ENCODE assay signal across 8 cellular contexts in the genomic region with DNA sequence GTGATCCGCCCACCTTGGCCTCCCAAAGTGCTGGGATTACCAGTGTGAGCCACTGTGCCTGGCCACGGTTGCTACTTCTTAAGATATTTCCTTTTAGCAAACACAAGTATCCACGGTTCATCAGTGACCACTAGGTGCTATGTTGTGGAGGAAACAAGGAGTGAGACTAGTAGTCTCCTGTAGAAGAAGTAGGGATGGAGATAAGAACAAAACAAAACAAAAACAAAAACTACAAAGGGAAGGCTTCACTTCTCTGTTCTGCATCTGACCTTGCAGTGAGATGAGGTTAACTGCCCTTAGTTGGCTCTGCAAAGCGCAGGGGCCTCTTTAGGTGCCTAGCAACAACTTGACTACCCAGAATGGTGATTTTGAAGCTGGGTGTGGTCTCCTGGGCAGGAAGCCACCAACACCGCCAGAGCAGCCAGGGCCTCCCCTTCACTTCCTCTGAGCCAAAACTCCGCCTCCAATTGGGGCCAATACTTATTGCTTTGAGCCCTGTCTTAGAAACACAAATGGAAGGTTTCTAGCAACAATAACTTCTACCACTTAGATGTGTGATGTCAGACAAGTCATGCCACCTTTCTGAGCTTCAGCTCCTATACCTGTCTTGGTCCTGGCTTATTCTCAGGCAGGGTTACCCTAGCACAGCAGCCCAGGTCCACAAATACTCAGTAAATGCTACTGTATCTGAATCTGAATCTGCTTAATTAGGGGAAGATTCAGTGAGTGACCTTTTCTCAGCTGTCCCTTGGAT. TPM values are rescaled to one million over a fixed set of nuclear protein-coding genes. Genes with fewer than 3 reads are reported as not detected.
DNase-seq lines count a peak whose midpoint lies in the region; ATAC-seq and TF ChIP-seq lines count a peak whose summit lies in the region.

No MANE protein-coding gene starts in this region.

- H3K36me3 ChIP-seq in colonic mucosa (no peaks in the 10 kb centered on the region), muscle layer of duodenum (ENCODE audit: control insufficient read depth in 1 of 2, insufficient read depth in 2 of 2, low read length in 2 of 2) (no peaks in the 10 kb centered on the region)

- in situ Hi-C loops in ACHN (cut with HindIII; ENCODE audit: low pct_ligation_motif_present, low pct_unique_long_range_greater_than_20kb, low sequenced_read_pairs) = no loop called here

- intact Hi-C loops in colonic mucosa (cut with DNase I) = no loop called here

- H3K27me3 Mint-ChIP-seq in stimulated activated naive CD8-positive, alpha-beta T cell treated with anti-CD3 and anti-CD28 coated beads, Interleukin-15, amount 100 ng/mL, for 72 hours = no peaks in the 10 kb centered on the region

- H3K27ac ChIP-seq in colonic mucosa (peak overlapping the region; percentile 56), muscle layer of duodenum (ENCODE audit: low read length) (peak overlapping the region; percentile 61)

- H3K9me3 ChIP-seq in colonic mucosa (no peaks in the 10 kb centered on the region), muscle layer of duodenum (ENCODE audit: control insufficient read depth in 1 of 2, low read length in 2 of 2) (no peaks in the 10 kb centered on the region)

- peak overlapping the region; percentile 75 to 82 for H3K4me3 Mint-ChIP-seq in stimulated activated naive CD8-positive, alpha-beta T cell treated with anti-CD3 and anti-CD28 coated beads, Interleukin-15, amount 100 ng/mL, for 72 hours

- H3K9me3 Mint-ChIP-seq in stimulated activated naive CD8-positive, alpha-beta T cell treated with anti-CD3 and anti-CD28 coated beads, Interleukin-15, amount 100 ng/mL, for 72 hours = no peaks in the 10 kb centered on the region

- peak overlapping the region; percentile 96 to 99 for H3K27ac Mint-ChIP-seq in stimulated activated naive CD8-positive, alpha-beta T cell treated with anti-CD3 and anti-CD28 coated beads, Interleukin-15, amount 100 ng/mL, for 72 hours

- H3K4me1 ChIP-seq in colonic mucosa = peaks cover 2% of the 10 kb centered on the region
- peaks cover 0 to 13% of the 10 kb centered on the region in 2 donors for H3K4me1 ChIP-seq in muscle layer of duodenum (ENCODE audit: control insufficient read depth in 1 of 2, insufficient read depth in 2 of 2, low read length in 2 of 2)

- H3K4me1 Mint-ChIP-seq in stimulated activated naive CD8-positive, alpha-beta T cell treated with anti-CD3 and anti-CD28 coated beads, Interleukin-15, amount 100 ng/mL, for 72 hours = peaks cover 63% of the 10 kb centered on the region

- DNase-seq in NCI-H146 treated with DMSO at 0.1 percent for 48 hours (lab: John Stamatoyannopoulos, UW; ENCODE audit: unreplicated experiment) (peak; percentile 8), colonic mucosa (peak; percentile 85), ACHN (no peak)
- DNase-seq in activated CD4-positive, CD25-positive, alpha-beta regulatory T cell (lab: John Stamatoyannopoulos, UW) = peak; percentile 52 to 83 (median 67)
- peak; percentile 86 to 95 for DNase-seq in stimulated activated naive CD8-positive, alpha-beta T cell treated with anti-CD3 and anti-CD28 coated beads, Interleukin-15, amount 100 ng/mL, for 72 hours

- ATAC-seq in GM18502 (IDR thresholded peaks at IDR 0.05; ENCODE audit: poor library complexity, unreplicated experiment) = peak; percentile 96
- ATAC-seq in HG02642 (IDR thresholded peaks at IDR 0.05; ENCODE audit: poor library complexity, unreplicated experiment) = peak; percentile 96
- ATAC-seq in stimulated activated naive CD8-positive, alpha-beta T cell treated with anti-CD3 and anti-CD28 coated beads, Interleukin-15, amount 100 ng/mL, for 72 hours = peak; percentile 99

- H3K4me3 ChIP-seq in colonic mucosa (no peak overlapping the region), muscle layer of duodenum (ENCODE audit: low read depth in 1 of 2, low read length in 2 of 2) (no peak overlapping the region)

- peak overlapping the region in 1 of 2 donors; percentile 28 for H3K9ac ChIP-seq in colonic mucosa (ENCODE audit: low read depth in 2 of 2, low read length in 2 of 2)

- TF ChIP-seq CTCF in colonic mucosa (IDR thresholded peaks at IDR 0.05) = no peak

- H3K27me3 ChIP-seq in colonic mucosa = no peaks in the 10 kb centered on the region
- no peaks in the 10 kb centered on the region for H3K27me3 ChIP-seq in muscle layer of duodenum (ENCODE audit: low read depth, low read length)

RNA-seq across cellular contexts. Expression of a gene that starts 12.7 kb away (rescaled TPM):
- total RNA-seq in colonic mucosa = 100 to 1,000 TPM; 264 to 345 TPM

RNA-seq across cellular contexts. Expression of a gene that starts 38.3 kb away (rescaled TPM):
- 10 to 100 TPM in 1 of 2 donors, under 1 TPM in 1; 0.56 to 25.0 TPM for total RNA-seq in colonic mucosa
